1 cellular context compared by ENCODE assay signal in genomic region chr10:132331956-132332749, GRCh38.
A peak's percentile ranks its signal among the peaks of the same experiment; 100 is the strongest.
TF ChIP-seq lines count a peak whose summit lies in the region.

Gene LRRC27, plus strand, starts transcription at chr10:132332193. Its CDS starts 1,332 bp downstream, at chr10:132333525.

TF ChIP-seq in K562, 482 proteins besides CTCF, POLR2A, EP300 and RAD21 (continued from another document and continues in another):
- TF ChIP-seq MLLT1 (IDR thresholded peaks at IDR 0.05) (no peak), ZBTB2 (IDR thresholded peaks at IDR 0.05) (peak; percentile 98), HNRNPL (IDR thresholded peaks at IDR 0.05; ENCODE audit: low read depth, low read length) (peak; percentile 60; the same call in 1 of the 2 replicates), SOX6 (IDR thresholded peaks at IDR 0.05) (peak; percentile 26; the same call in 1 of the 2 replicates), RBFOX2 (IDR thresholded peaks at IDR 0.05; ENCODE audit: low read depth, low read length) (0 out of 2 replicates have a peak, but pooled peaks have one; percentile 48), ZNF407 (IDR thresholded peaks at IDR 0.05; ENCODE audit: low read depth) (peak; percentile 94), KDM5B (IDR thresholded peaks at IDR 0.05; ENCODE audit: insufficient replicate concordance, low read depth, low read length) (no peak), TFAP4 (CRISPR knock-in tag; IDR thresholded peaks at IDR 0.05; ENCODE audit: borderline replicate concordance) (peak; percentile 66; the same call in 1 of the 2 replicates), ATF2 (CRISPR knock-in tag; IDR thresholded peaks at IDR 0.05) (no peak), NRF1 (conservative IDR thresholded peaks at IDR 0.05 in 1 of 2, IDR thresholded peaks at IDR 0.05 in 1 of 2) (peak; percentile 96 to 97), ZNF274 (IDR thresholded peaks at IDR 0.05; ENCODE audit: borderline replicate concordance, low read depth, low read length) (no peak), CBFB (CRISPR knock-in tag; IDR thresholded peaks at IDR 0.05) (0 out of 2 replicates have a peak, but pooled peaks have one; percentile 53), MYC (IDR thresholded peaks at IDR 0.05; ENCODE audit: low read depth, low read length) (0 out of 2 replicates have a peak, but pooled peaks have one; percentile 46), MYC (CRISPR knock-in tag; IDR thresholded peaks at IDR 0.05; ENCODE audit: borderline replicate concordance, low read depth) (no peak), ETS1 (conservative IDR thresholded peaks at IDR 0.05; ENCODE audit: control insufficient read depth, low read depth, low read length) (peak; percentile 15; the same call in 1 of the 2 replicates), ETV6 (IDR thresholded peaks at IDR 0.05; ENCODE audit: borderline replicate concordance in 1 of 2, low read depth in 2 of 2, low read length in 1 of 2) (no peak), ETV6 (CRISPR knock-in tag; IDR thresholded peaks at IDR 0.05; ENCODE audit: borderline replicate concordance) (no peak), ZZZ3 (IDR thresholded peaks at IDR 0.05) (no peak), NFE2L1 (tag; IDR thresholded peaks at IDR 0.05; ENCODE audit: borderline replicate concordance, low read depth) (no peak), SREBF1 (IDR thresholded peaks at IDR 0.05; ENCODE audit: borderline replicate concordance, low read depth, low read length) (peak; percentile 47; the same call in 1 of the 2 replicates), JUND (IDR thresholded peaks at IDR 0.05; ENCODE audit: borderline replicate concordance, low read depth, low read length) (peak; percentile 14; the same call in 1 of the 2 replicates), JUND (tag; IDR thresholded peaks at IDR 0.05; ENCODE audit: borderline replicate concordance, low read depth, low read length) (no peak; the same call in 2 of the 3 replicates), BMI1 (IDR thresholded peaks at IDR 0.05; ENCODE audit: low read length) (peak; percentile 84), SETDB1 (IDR thresholded peaks at IDR 0.05; ENCODE audit: low read length) (no peak), FOXJ2 (tag; IDR thresholded peaks at IDR 0.05) (peak; percentile 91), ZNF316 (IDR thresholded peaks at IDR 0.05) (no peak), ATF1 (CRISPR knock-in tag; IDR thresholded peaks at IDR 0.05) (no peak), ATF1 (tag; IDR thresholded peaks at IDR 0.05) (peak; percentile 24; the same call in 1 of the 2 replicates), ZNF277 (CRISPR knock-in tag; IDR thresholded peaks at IDR 0.05; ENCODE audit: borderline replicate concordance) (no peak), KLF13 (tag; IDR thresholded peaks at IDR 0.05; ENCODE audit: borderline replicate concordance, low read depth) (0 out of 2 replicates have a peak, but pooled peaks have one; percentile 62), E2F4 (CRISPR knock-in tag; IDR thresholded peaks at IDR 0.05; ENCODE audit: low read depth) (no peak), NKRF (IDR thresholded peaks at IDR 0.05; ENCODE audit: borderline replicate concordance) (peak; percentile 74; the same call in 1 of the 2 replicates), ZNF79 (CRISPR knock-in tag; IDR thresholded peaks at IDR 0.05; ENCODE audit: low read depth) (no peak), ATF7 (IDR thresholded peaks at IDR 0.05) (peak; percentile 48; the same call in 1 of the 2 replicates)
